In genomic region chr6:107491059-107491609, GRCh38 we compare ENCODE assay signal across 7 cellular contexts. TPM values are rescaled to one million over a fixed set of nuclear protein-coding genes. Genes with fewer than 3 reads are reported as not detected.
DNase-seq lines count a peak whose midpoint lies in the region; ATAC-seq, FAIRE-seq and TF ChIP-seq lines count a peak whose summit lies in the region.

No MANE protein-coding gene starts in this region.

- peaks cover 4% of the 10 kb centered on the region for H3K36me3 Mint-ChIP-seq in central memory CD8-positive, alpha-beta T cell (ENCODE audit: insufficient read depth)
- H3K36me3 Mint-ChIP-seq in stimulated activated memory B cell treated with anti-CD40 and anti-IgM and Interleukin-4, amounts not matched to agents 10 μg/mL and 1 μg/mL and 100 μg/mL, for 72 hours: no peaks in the 10 kb centered on the region

- H4K20me1 ChIP-seq in PC-3 (ENCODE audit: low read length): no peaks in the 10 kb centered on the region

- H3K27ac ChIP-seq in PC-3 (ENCODE audit: low read length): no peak overlapping the region
- peak overlapping the region; percentile 83 for H3K27ac ChIP-seq in layer of hippocampus (ENCODE audit: low read depth, low read length)

- POLR2A ChIA-PET in PC-3 (lab: Charles Lee; ENCODE audit: unreplicated experiment): no interaction called here

- H3K4me3 Mint-ChIP-seq in central memory CD8-positive, alpha-beta T cell: peak overlapping the region; percentile 90
- peak overlapping the region; percentile 86 for H3K4me3 Mint-ChIP-seq in stimulated activated memory B cell treated with anti-CD40 and anti-IgM and Interleukin-4, amounts not matched to agents 10 μg/mL and 1 μg/mL and 100 μg/mL, for 72 hours

- no peaks in the 10 kb centered on the region for H3K9me3 ChIP-seq in PC-3 (ENCODE audit: low read length)

- no peaks in the 10 kb centered on the region for H3K36me3 ChIP-seq in PC-3 (ENCODE audit: low read depth, low read length)

- H3K27me3 Mint-ChIP-seq in central memory CD8-positive, alpha-beta T cell: peaks cover 32% of the 10 kb centered on the region
- H3K27me3 Mint-ChIP-seq in stimulated activated memory B cell treated with anti-CD40 and anti-IgM and Interleukin-4, amounts not matched to agents 10 μg/mL and 1 μg/mL and 100 μg/mL, for 72 hours: peaks cover 29% of the 10 kb centered on the region

- H3K4me3 ChIP-seq in PC-3 (ENCODE audit: low read length): peak overlapping the region; percentile 74

- H3K27ac Mint-ChIP-seq in central memory CD8-positive, alpha-beta T cell (ENCODE audit: low read depth): no peak overlapping the region
- H3K27ac Mint-ChIP-seq in stimulated activated memory B cell treated with anti-CD40 and anti-IgM and Interleukin-4, amounts not matched to agents 10 μg/mL and 1 μg/mL and 100 μg/mL, for 72 hours: peak overlapping the region; percentile 71

- peaks cover 62% of the 10 kb centered on the region for H3K27me3 ChIP-seq in PC-3 (ENCODE audit: low read length)
- H3K27me3 ChIP-seq in layer of hippocampus (ENCODE audit: control insufficient read depth, insufficient read depth, low read length): no peaks in the 10 kb centered on the region

- no peaks in the 10 kb centered on the region for H3K9me2 ChIP-seq in PC-3 (replicated peaks; ENCODE audit: low read length)

- peak; percentile 25; the same call in 1 of the 2 replicates for ATAC-seq in PC-3
- no peak for ATAC-seq in central memory CD8-positive, alpha-beta T cell (replicated peaks; ENCODE audit: extremely low read depth, poor library complexity, severe bottlenecking)
- no peak for ATAC-seq in stimulated activated memory B cell treated with anti-CD40 and anti-IgM and Interleukin-4, amounts not matched to agents 10 μg/mL and 1 μg/mL and 100 μg/mL, for 72 hours

- peaks cover 15% of the 10 kb centered on the region for H3K4me1 Mint-ChIP-seq in central memory CD8-positive, alpha-beta T cell
- H3K4me1 Mint-ChIP-seq in stimulated activated memory B cell treated with anti-CD40 and anti-IgM and Interleukin-4, amounts not matched to agents 10 μg/mL and 1 μg/mL and 100 μg/mL, for 72 hours: peaks cover 26% of the 10 kb centered on the region

- H3K9me3 Mint-ChIP-seq in central memory CD8-positive, alpha-beta T cell: no peaks in the 10 kb centered on the region
- H3K9me3 Mint-ChIP-seq in stimulated activated memory B cell treated with anti-CD40 and anti-IgM and Interleukin-4, amounts not matched to agents 10 μg/mL and 1 μg/mL and 100 μg/mL, for 72 hours: no peaks in the 10 kb centered on the region

- peak overlapping the region; percentile 87 for H3K4me2 ChIP-seq in PC-3 (ENCODE audit: low read length)

- H3K79me2 ChIP-seq in PC-3 (ENCODE audit: low read length): no peaks in the 10 kb centered on the region

- CTCF ChIA-PET in PC-3 (lab: Charles Lee): no interaction called here

- peak; percentile 14 for DNase-seq in GM12892 (ENCODE audit: insufficient read length)
- no peak for DNase-seq in PC-3
- no peak for DNase-seq in central memory CD8-positive, alpha-beta T cell (ENCODE audit: low spot score in 2 of 2)
- DNase-seq in NCI-H1436 treated with DMSO at 0.1 percent for 48 hours (lab: John Stamatoyannopoulos, UW): no peak
- no peak for DNase-seq in NCI-H2107 (lab: John Stamatoyannopoulos, UW)

- H3F3A ChIP-seq in PC-3 (ENCODE audit: low read length, unreplicated experiment): no peaks in the 10 kb centered on the region

- intact Hi-C loops in PC-3 (cut with micrococcal nuclease): no loop called here

- TF ChIP-seq POLR2A in GM12892 (IDR thresholded peaks at IDR 0.05; ENCODE audit: low read depth, low read length): no peak

- no peak for TF ChIP-seq CTCF in PC-3 (conservative IDR thresholded peaks at IDR 0.05; ENCODE audit: low read depth, low read length)

- no TSS peak for BruUV-seq in PC-3 (replicated peaks; lab: Mats Ljungman, UMichigan)

- H3K9ac ChIP-seq in PC-3 (ENCODE audit: low read length): no peak overlapping the region

- H2AFZ ChIP-seq in PC-3 (ENCODE audit: low read length): peak overlapping the region; percentile 93

- FAIRE-seq in GM12892 (lab: Jason Lieb, UNC): no peak

- no peaks in the 10 kb centered on the region for H3K4me1 ChIP-seq in PC-3 (ENCODE audit: insufficient read depth, low read length)

RNA-seq across cellular contexts. Expression of gene SOBP, which starts 1.2 kb away (rescaled TPM):
- polyA plus RNA-seq in GM12892 (2012; ENCODE audit: missing spikeins): 0.19 TPM
- 0.15 and 0.17 TPM in 2 replicates for total RNA-seq in PC-3 (2014; rRNA removed)

RNA-seq across cellular contexts. Expression of gene PDSS2, which starts 31.8 kb away (rescaled TPM):
- polyA plus RNA-seq in GM12892 (2012; ENCODE audit: missing spikeins): 7.9 TPM
- total RNA-seq in PC-3 (2014; rRNA removed): 5.4 and 6.6 TPM in 2 replicates
